Comparison of ENCODE assay signal across 8 cellular contexts in the genomic region with DNA sequence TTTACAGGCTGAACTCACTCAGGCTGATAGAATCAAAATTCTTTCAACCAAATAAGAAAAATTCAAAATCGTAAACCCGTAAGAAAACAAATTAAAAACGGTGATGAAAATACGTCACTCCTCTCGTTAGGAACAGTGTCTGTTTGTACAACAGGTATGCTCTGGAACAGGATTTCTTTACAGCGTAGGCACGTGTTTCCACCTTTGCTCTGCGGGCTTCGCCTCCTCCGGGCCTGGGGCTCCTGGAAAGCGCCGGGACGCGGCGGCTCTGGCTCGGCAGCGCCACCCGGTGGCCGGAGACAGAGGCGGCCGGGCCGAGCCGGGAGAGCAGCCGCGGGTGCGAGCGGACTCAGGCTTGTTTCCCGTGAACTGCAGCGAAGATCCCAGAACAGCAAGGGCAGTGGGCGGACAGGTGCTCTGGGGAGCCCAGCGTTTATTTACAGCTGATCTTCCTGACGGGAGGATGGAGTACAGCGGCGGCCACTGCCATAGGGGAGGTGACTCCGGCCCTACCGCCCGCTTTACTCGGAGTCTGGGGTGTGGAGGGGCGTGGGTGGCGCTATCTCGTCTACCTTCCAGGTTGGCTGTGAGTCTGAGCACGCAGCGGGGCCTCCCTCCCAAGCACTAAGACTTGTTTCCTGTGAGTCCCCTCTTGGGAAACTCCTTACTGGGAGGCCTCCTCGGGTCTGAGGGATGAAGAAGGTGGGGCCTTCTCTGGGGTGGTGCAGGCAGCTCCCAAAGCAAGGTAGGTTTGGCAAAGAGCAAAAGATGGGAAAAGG. TPM values are rescaled to one million over a fixed set of nuclear protein-coding genes. Genes with fewer than 3 reads are reported as not detected.
A peak's percentile ranks its signal among the peaks of the same experiment; 100 is the strongest.
DNase-seq lines count a peak whose midpoint lies in the region; ATAC-seq and TF ChIP-seq lines count a peak whose summit lies in the region.

No MANE protein-coding gene starts in this region.

- peaks cover 6% of the 10 kb centered on the region for H3K4me1 Mint-ChIP-seq in activated T-cell treated with anti-CD3 and anti-CD28 coated beads, Interleukin-2, amount 50 U/mL, for 24 hours (ENCODE audit: low read depth)

- peaks cover 48% of the 10 kb centered on the region for H3K36me3 Mint-ChIP-seq in activated T-cell treated with anti-CD3 and anti-CD28 coated beads, Interleukin-2, amount 50 U/mL, for 24 hours (ENCODE audit: low read depth)

- no peak for TF ChIP-seq EP300 in ovary (IDR thresholded peaks at IDR 0.05)

- 34 to 44% (median 36%) methylated on average over 42 to 44 of the region's 44 CpGs for WGBS in ovary, 3 donors

- H3K36me3 ChIP-seq in ovary (no peaks in the 10 kb centered on the region), vagina (peaks cover 0 to 35% of the 10 kb centered on the region in 2 donors)

- H3K27me3 Mint-ChIP-seq in activated T-cell treated with anti-CD3 and anti-CD28 coated beads, Interleukin-2, amount 50 U/mL, for 24 hours: no peaks in the 10 kb centered on the region

- TF ChIP-seq POLR2A in ovary (IDR thresholded peaks at IDR 0.05) (no peak), vagina (IDR thresholded peaks at IDR 0.05) (no peak)

- H3K4me1 ChIP-seq in ovary (ENCODE audit: insufficient read depth) (peaks cover 3% of the 10 kb centered on the region), vagina (peaks cover 14% of the 10 kb centered on the region)

- H3K27ac ChIP-seq in ovary (no peak overlapping the region), vagina (no peak overlapping the region)

- H3K4me3 ChIP-seq in fibroblast of mammary gland (ENCODE audit: control insufficient read depth, low read depth, low read length) (no peak overlapping the region), ovary (no peak overlapping the region), vagina (no peak overlapping the region)

- H3K9me3 Mint-ChIP-seq in activated T-cell treated with anti-CD3 and anti-CD28 coated beads, Interleukin-2, amount 50 U/mL, for 24 hours: no peaks in the 10 kb centered on the region

- no peak overlapping the region for H3K4me3 Mint-ChIP-seq in activated T-cell treated with anti-CD3 and anti-CD28 coated beads, Interleukin-2, amount 50 U/mL, for 24 hours

- intact Hi-C loops in ovary (cut with DNase I): loop anchor here (5.0 to 10.0 kb wide), 5 partner anchors 90 to 270 kb away; a partner anchor contains a TSS
- intact Hi-C loops in vagina (cut with DNase I): loop anchor here (5.0 kb wide), 1 partner anchor 137 kb away; no protein-coding TSS in a partner anchor

- H3K27me3 ChIP-seq in ovary (no peaks in the 10 kb centered on the region), vagina (no peaks in the 10 kb centered on the region)

- DNase-seq in NCI-H82 (lab: John Stamatoyannopoulos, UW) (peak; percentile 81), fibroblast of mammary gland (ENCODE audit: low read depth) (peak; percentile 12), ovary (peak in 4 of 5 donors; percentile 49 to 73 (median 56)), vagina (ENCODE audit: extremely low spot score in 2 of 2) (no peak), NCI-H1048 (lab: John Stamatoyannopoulos, UW) (no peak)
- peak; percentile 79 for DNase-seq in activated T-cell treated with anti-CD3 and anti-CD28 coated beads, Interleukin-2, amount 50 U/mL, for 24 hours

- no peak for ATAC-seq in GM19351 (IDR thresholded peaks at IDR 0.05; ENCODE audit: unreplicated experiment)

- TF ChIP-seq CTCF in GM12873 (IDR thresholded peaks at IDR 0.05; ENCODE audit: insufficient read depth, low read depth, low read length, missing control alignments): peak; percentile 87
- no peak for TF ChIP-seq CTCF in fibroblast of mammary gland (conservative IDR thresholded peaks at IDR 0.05; ENCODE audit: control insufficient read depth, insufficient read depth, low read depth, low read length)
- TF ChIP-seq CTCF in ovary (IDR thresholded peaks at IDR 0.05): peak; percentile 61 to 76 (median 69)
- TF ChIP-seq CTCF in vagina (IDR thresholded peaks at IDR 0.05): peak; percentile 72 to 93 (median 84)

- no peaks in the 10 kb centered on the region for H3K9me3 ChIP-seq in ovary
- no peaks in the 10 kb centered on the region for H3K9me3 ChIP-seq in vagina

- no peak overlapping the region for H3K27ac Mint-ChIP-seq in activated T-cell treated with anti-CD3 and anti-CD28 coated beads, Interleukin-2, amount 50 U/mL, for 24 hours

RNA-seq across cellular contexts. Expression of a gene that starts 40.5 kb away (rescaled TPM):
- total RNA-seq in ovary: 1 to 10 TPM; 1.6 to 9.9 (median 4.2) TPM
- polyA plus RNA-seq in ovary: 1 to 10 TPM; 2.5 to 6.0 TPM
- total RNA-seq in vagina: 15.5 TPM

Comparison
In these comparisons a context has a peak if more than half of its experiments do, and no peak if none do; other contexts are left out.
1. DNase-seq: peak in NCI-H82 (single experiment), activated T-cell treated with anti-CD3 and anti-CD28 coated beads, Interleukin-2, amount 50 U/mL, for 24 hours (single experiment), fibroblast of mammary gland (single experiment) and ovary (4 of 5); none in vagina (0 of 2) and NCI-H1048 (single experiment).